Comparison of ENCODE assay signal across 14 cellular contexts in genomic region chr6:76230711-76231110, GRCh38.
DNase-seq lines count a peak whose midpoint lies in the region; ATAC-seq and TF ChIP-seq lines count a peak whose summit lies in the region.
"Had no signal": no experiment of that assay in that cellular context is flagged by ENCODE, and none has a peak within 500 bp of the region (broad histone marks: within the 10 kb centered on the region; RNA-seq: fewer than 3 reads in every experiment).

No MANE protein-coding gene starts in this region.

- H3K27ac Mint-ChIP-seq in WTC11 (no peak overlapping the region), progenitor cell of endocrine pancreas (peak overlapping the region; percentile 74)
- H3K27ac Mint-ChIP-seq: activated CD8-positive, alpha-beta memory T cell treated with anti-CD3 and anti-CD28 coated beads, Interleukin-2, amount 10 ng/mL, durations not matched to agents 7 days and 5 days had no signal

- H3K27me3 Mint-ChIP-seq in WTC11 (ENCODE audit: low read depth), result no peaks in the 10 kb centered on the region
- H3K27me3 Mint-ChIP-seq in progenitor cell of endocrine pancreas, result no peaks in the 10 kb centered on the region
- H3K27me3 Mint-ChIP-seq: activated CD8-positive, alpha-beta memory T cell treated with anti-CD3 and anti-CD28 coated beads, Interleukin-2, amount 10 ng/mL, durations not matched to agents 7 days and 5 days had no signal

- TF ChIP-seq CTCF in WTC11 (IDR thresholded peaks at IDR 0.05) (no peak), progenitor cell of endocrine pancreas (IDR thresholded peaks at IDR 0.05; ENCODE audit: unreplicated experiment) (peak; percentile 24), vagina (IDR thresholded peaks at IDR 0.05) (no peak)

- no peak for TF ChIP-seq POLR2A in vagina (IDR thresholded peaks at IDR 0.05)

- DNase-seq in NCI-H748 (lab: John Stamatoyannopoulos, UW; ENCODE audit: unreplicated experiment) (peak; percentile 45), NCI-H748 treated with DMSO at 0.1 percent for 48 hours (lab: John Stamatoyannopoulos, UW) (no peak), NCI-H1694 treated with DMSO at 0.1 percent for 48 hours (lab: John Stamatoyannopoulos, UW) (peak; percentile 55), WTC11 (ENCODE audit: low spot score) (peak; percentile 18), progenitor cell of endocrine pancreas (ENCODE audit: low spot score, unreplicated experiment) (no peak), NCI-H526 treated with DMSO at 0.1 percent for 48 hours (lab: John Stamatoyannopoulos, UW) (no peak), cortex of kidney (lab: John Stamatoyannopoulos, UW) (no peak), vagina (ENCODE audit: extremely low spot score in 2 of 2) (no peak)
- DNase-seq: activated CD8-positive, alpha-beta memory T cell treated with anti-CD3 and anti-CD28 coated beads, Interleukin-2, amount 10 ng/mL, durations not matched to agents 7 days and 5 days; DMS79; foreskin fibroblast; left colon had no signal

- CTCF ChIA-PET in WTC11 (lab: Charles Lee), result interaction anchor here (0.6 to 1.1 kb wide), 4 partner anchors 45 to 718 kb away, joined by 3 to 5 read pairs (median 3); no protein-coding TSS in a partner anchor

- no peaks in the 10 kb centered on the region for H3K36me3 ChIP-seq in vagina
- H3K36me3 ChIP-seq: tibial nerve had no signal

- ATAC-seq in WTC11, result peak; percentile 96
- ATAC-seq: activated CD8-positive, alpha-beta memory T cell treated with anti-CD3 and anti-CD28 coated beads, Interleukin-2, amount 10 ng/mL, durations not matched to agents 7 days and 5 days; left colon had no signal

- no peaks in the 10 kb centered on the region for H3K4me1 ChIP-seq in vagina
- H3K4me1 ChIP-seq: A549, tibial nerve had no signal

- H3K4me3 Mint-ChIP-seq in WTC11, result no peak overlapping the region
- H3K4me3 Mint-ChIP-seq in progenitor cell of endocrine pancreas (ENCODE audit: low read depth), result no peak overlapping the region
- H3K4me3 Mint-ChIP-seq: activated CD8-positive, alpha-beta memory T cell treated with anti-CD3 and anti-CD28 coated beads, Interleukin-2, amount 10 ng/mL, durations not matched to agents 7 days and 5 days had no signal

- H3K9me3 Mint-ChIP-seq in WTC11, result no peaks in the 10 kb centered on the region
- no peaks in the 10 kb centered on the region for H3K9me3 Mint-ChIP-seq in progenitor cell of endocrine pancreas (ENCODE audit: low read depth)

- POLR2A ChIA-PET in WTC11 (lab: Charles Lee), result no interaction called here

- no peaks in the 10 kb centered on the region for H3K9me3 ChIP-seq in vagina
- H3K9me3 ChIP-seq: A549, tibial nerve had no signal

- H3K27me3 ChIP-seq in vagina, result no peaks in the 10 kb centered on the region
- H3K27me3 ChIP-seq: tibial nerve had no signal

- no peaks in the 10 kb centered on the region for H3K36me3 Mint-ChIP-seq in WTC11
- no peaks in the 10 kb centered on the region for H3K36me3 Mint-ChIP-seq in progenitor cell of endocrine pancreas (ENCODE audit: insufficient read depth)
- H3K36me3 Mint-ChIP-seq: activated CD8-positive, alpha-beta memory T cell treated with anti-CD3 and anti-CD28 coated beads, Interleukin-2, amount 10 ng/mL, durations not matched to agents 7 days and 5 days had no signal

- H3K27ac ChIP-seq in vagina, result no peak overlapping the region
- H3K27ac ChIP-seq: A549, tibial nerve had no signal

- H3K4me3 ChIP-seq in vagina, result no peak overlapping the region
- H3K4me3 ChIP-seq: A549, tibial nerve had no signal

- intact Hi-C loops in vagina (cut with DNase I), result no loop called here

- H3K4me1 Mint-ChIP-seq in WTC11, result peaks cover 2% of the 10 kb centered on the region
- H3K4me1 Mint-ChIP-seq in progenitor cell of endocrine pancreas (ENCODE audit: low read depth), result peaks cover under 1% of the 10 kb centered on the region
- H3K4me1 Mint-ChIP-seq: activated CD8-positive, alpha-beta memory T cell treated with anti-CD3 and anti-CD28 coated beads, Interleukin-2, amount 10 ng/mL, durations not matched to agents 7 days and 5 days had no signal

TF ChIP-seq in WTC11, 78 proteins besides CTCF, POLR2A, EP300 and RAD21:
- TF ChIP-seq CREB1 (CRISPR knock-in tag; IDR thresholded peaks at IDR 0.05) (no peak), USF2 (CRISPR knock-in tag; IDR thresholded peaks at IDR 0.05) (peak; percentile 45; the same call in 1 of the 2 replicates), FOXP4 (CRISPR knock-in tag; IDR thresholded peaks at IDR 0.05) (no peak)
TF ChIP-seq in WTC11: peak in this region for 1.

Comparison
In these comparisons a context has a peak if more than half of its experiments do, and no peak if none do; other contexts are left out.
1. DNase-seq: peak in NCI-H748 (single experiment), NCI-H1694 treated with DMSO at 0.1 percent for 48 hours (single experiment) and WTC11 (single experiment); none in NCI-H748 treated with DMSO at 0.1 percent for 48 hours (single experiment), progenitor cell of endocrine pancreas (single experiment), NCI-H526 treated with DMSO at 0.1 percent for 48 hours (single experiment), cortex of kidney (single experiment) and vagina (0 of 2).